Comparison of ENCODE assay signal across 8 cellular contexts in the genomic region with DNA sequence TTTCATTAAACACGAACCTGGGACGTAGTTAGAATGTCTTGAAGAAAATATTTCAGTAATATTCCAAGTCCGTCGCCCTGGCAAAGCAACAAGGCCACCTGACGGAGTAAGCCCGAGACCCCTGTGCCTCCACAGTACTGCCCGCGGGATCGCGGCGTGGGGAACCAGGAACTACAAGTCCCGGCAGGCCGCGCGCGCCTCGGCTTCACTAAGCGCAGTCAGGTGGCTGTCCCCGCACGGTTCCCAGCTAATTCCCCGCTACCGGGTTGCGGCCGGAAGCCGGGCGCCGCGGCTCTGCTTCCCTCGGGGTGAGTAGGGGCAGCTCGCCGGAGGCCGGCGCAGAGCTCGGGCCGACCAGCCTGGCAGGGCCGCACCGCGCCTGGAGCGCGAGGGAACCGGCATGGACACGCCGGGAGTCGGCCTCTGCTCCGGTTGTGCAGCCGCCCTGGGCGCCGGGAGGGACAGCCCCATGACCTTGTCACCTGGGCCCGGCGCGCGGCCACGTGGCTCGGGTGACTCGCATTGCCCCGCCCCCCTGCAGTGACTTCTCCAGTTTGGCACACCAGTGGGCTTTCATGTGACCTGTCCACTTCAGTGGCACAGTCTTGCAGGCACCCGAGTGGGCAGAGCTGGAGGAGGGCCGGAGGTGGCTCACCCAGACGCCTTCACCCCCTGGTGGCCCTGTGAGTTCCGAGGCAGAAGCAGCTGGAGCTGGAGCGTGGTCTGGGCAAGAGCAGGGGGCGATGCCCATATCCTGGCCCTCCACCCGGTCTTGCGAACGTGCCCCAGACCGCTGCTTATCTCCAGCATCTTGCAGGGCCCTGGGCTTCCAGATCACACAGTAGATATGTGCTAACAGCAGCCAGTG. TPM values are rescaled to one million over a fixed set of nuclear protein-coding genes. Genes with fewer than 3 reads are reported as not detected.
DNase-seq lines count a peak whose midpoint lies in the region; ATAC-seq and TF ChIP-seq lines count a peak whose summit lies in the region.

A gene with protein sequence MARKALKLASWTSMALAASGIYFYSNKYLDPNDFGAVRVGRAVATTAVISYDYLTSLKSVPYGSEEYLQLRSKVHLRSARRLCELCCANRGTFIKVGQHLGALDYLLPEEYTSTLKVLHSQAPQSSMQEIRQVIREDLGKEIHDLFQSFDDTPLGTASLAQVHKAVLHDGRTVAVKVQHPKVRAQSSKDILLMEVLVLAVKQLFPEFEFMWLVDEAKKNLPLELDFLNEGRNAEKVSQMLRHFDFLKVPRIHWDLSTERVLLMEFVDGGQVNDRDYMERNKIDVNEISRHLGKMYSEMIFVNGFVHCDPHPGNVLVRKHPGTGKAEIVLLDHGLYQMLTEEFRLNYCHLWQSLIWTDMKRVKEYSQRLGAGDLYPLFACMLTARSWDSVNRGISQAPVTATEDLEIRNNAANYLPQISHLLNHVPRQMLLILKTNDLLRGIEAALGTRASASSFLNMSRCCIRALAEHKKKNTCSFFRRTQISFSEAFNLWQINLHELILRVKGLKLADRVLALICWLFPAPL (plus strand): TSS at position 247 of the 868 bp plus-strand sequence. CDS start 18,870 bp downstream, outside the sequence.

- peak within 1 kb of the TSS; percentile 43 for H3K27ac ChIP-seq in SU-DHL-6 (ENCODE audit: low read depth, low read length)
- peak within 1 kb of the TSS; percentile 84 to 97 (median 86) for H3K27ac ChIP-seq in upper lobe of left lung

- DNase-seq in NCI-H1105 treated with DMSO at 0.1 percent for 48 hours (lab: John Stamatoyannopoulos, UW) (peak; percentile 84), adipocyte (ENCODE audit: low read depth) (peak; percentile 90), cardiac septum (ENCODE audit: low spot score) (peak; percentile 94), posterior cingulate gyrus (peak; percentile 87 to 99 (median 91)), upper lobe of left lung (peak; percentile 95 to 98)

- no peaks in the 10 kb centered on the region for H3K36me3 ChIP-seq in SU-DHL-6 (ENCODE audit: low read length)
- no peaks in the 10 kb centered on the region for H3K36me3 ChIP-seq in adipocyte (ENCODE audit: control insufficient read depth, insufficient read depth, low read length, severe bottlenecking)
- no peaks in the 10 kb centered on the region for H3K36me3 ChIP-seq in upper lobe of left lung

- no peaks in the 10 kb centered on the region for H3F3A ChIP-seq in SU-DHL-6 (ENCODE audit: insufficient read depth)

- peaks cover 12% of the 10 kb centered on the region for H3K4me1 ChIP-seq in adipocyte (ENCODE audit: control insufficient read depth, insufficient read depth, low read length)
- peaks cover 0 to 13% (median 4%) of the 10 kb centered on the region in 4 donors for H3K4me1 ChIP-seq in upper lobe of left lung

- H3K4me3 ChIP-seq in SU-DHL-6 (ENCODE audit: insufficient read depth, low read length, poor library complexity, severe bottlenecking) (peak within 1 kb of the TSS; percentile 70), adipocyte (ENCODE audit: low read length) (peak within 1 kb of the TSS; percentile 90), upper lobe of left lung (peak within 1 kb of the TSS; percentile 35 to 98 (median 82))

- no peaks in the 10 kb centered on the region for H3K9me3 ChIP-seq in SU-DHL-6 (ENCODE audit: insufficient read depth, low read length)
- H3K9me3 ChIP-seq in adipocyte (ENCODE audit: control insufficient read depth, low read length): no peaks in the 10 kb centered on the region
- H3K9me3 ChIP-seq in upper lobe of left lung: no peaks in the 10 kb centered on the region

- peak in 1 of 4 donors; percentile 61 for TF ChIP-seq EP300 in upper lobe of left lung (IDR thresholded peaks at IDR 0.05)

- H3K9me2 ChIP-seq in SU-DHL-6 (replicated peaks; ENCODE audit: insufficient read depth, low read length): no peaks in the 10 kb centered on the region

- no peaks in the 10 kb centered on the region for H4K20me1 ChIP-seq in SU-DHL-6 (ENCODE audit: low read depth, low read length)

- peak; percentile 26; the same call in 1 of the 2 replicates for TF ChIP-seq CTCF in GM12874 (IDR thresholded peaks at IDR 0.05; ENCODE audit: insufficient read depth, low read depth, low read length)
- no peak for TF ChIP-seq CTCF in SU-DHL-6 (IDR thresholded peaks at IDR 0.05; ENCODE audit: insufficient read depth, low read length, poor library complexity, severe bottlenecking)
- TF ChIP-seq CTCF in upper lobe of left lung (IDR thresholded peaks at IDR 0.05): peak; percentile 25 to 80 (median 50)

- H2AFZ ChIP-seq in SU-DHL-6 (ENCODE audit: low read depth, low read length, severe bottlenecking): peak within 1 kb of the TSS; percentile 87

- H3K27me3 ChIP-seq in SU-DHL-6 (ENCODE audit: low read length): no peaks in the 10 kb centered on the region
- H3K27me3 ChIP-seq in adipocyte (replicated peaks; ENCODE audit: control insufficient read depth, insufficient read depth, low read length): no peaks in the 10 kb centered on the region
- H3K27me3 ChIP-seq in upper lobe of left lung: no peaks in the 10 kb centered on the region

- H3K4me2 ChIP-seq in SU-DHL-6 (ENCODE audit: low read depth, low read length, poor library complexity, severe bottlenecking): peak within 1 kb of the TSS; percentile 64

- H3K9ac ChIP-seq in SU-DHL-6 (ENCODE audit: low read length) (peak within 1 kb of the TSS; percentile 69), adipocyte (ENCODE audit: low read length) (peak within 1 kb of the TSS; percentile 92)

- 1% methylated on average over 8 to 37 of the region's 66 CpGs for WGBS in upper lobe of left lung, 2 donors

- peak in 3 of 4 donors; percentile 42 to 85 (median 75) for TF ChIP-seq POLR2A in upper lobe of left lung (IDR thresholded peaks at IDR 0.05)

- H3K79me2 ChIP-seq in SU-DHL-6 (ENCODE audit: insufficient read depth, low read length): no peaks in the 10 kb centered on the region

- ATAC-seq in HG02678 (IDR thresholded peaks at IDR 0.05; ENCODE audit: unreplicated experiment) (peak; percentile 94), upper lobe of left lung (ENCODE audit: low FRiP score in 2 of 2) (peak; percentile 95 to 97)

- intact Hi-C loops in cardiac septum (cut with DNase I): loop anchor here (1.0 kb wide), 1 partner anchor 39 kb away; the partner anchor contains the start of gene SNW1
- intact Hi-C loops in posterior cingulate gyrus (cut with DNase I): loop anchor here (2.0 kb wide), 1 partner anchor 39 kb away; the partner anchor contains the start of gene SNW1

RNA-seq across cellular contexts. Expression of the gene that starts here (rescaled TPM):
- total RNA-seq in cardiac septum (7.2 TPM), upper lobe of left lung (10 to 100 TPM in 3 of 6 donors, 1 to 10 TPM in 3; 5.6 to 40.3 (median 9.2) TPM)

Comparison
In these comparisons a context has a peak if more than half of its experiments do, and no peak if none do; other contexts are left out.
1. Peak in every context shown above with its lines: DNase-seq, ATAC-seq, H3K4me3 ChIP-seq and H3K27ac ChIP-seq.